In genomic region chr12:40158592-40159111, GRCh38 we compare ENCODE assay signal across 8 cellular contexts. TPM values are rescaled to one million over a fixed set of nuclear protein-coding genes. Genes with fewer than 3 reads are reported as not detected.
DNase-seq lines count a peak whose midpoint lies in the region; ATAC-seq and TF ChIP-seq lines count a peak whose summit lies in the region.

No MANE protein-coding gene starts in this region.

- no peaks in the 10 kb centered on the region for H3K79me2 ChIP-seq in osteoblast (ENCODE audit: insufficient read depth, low read length)

- peak overlapping the region; percentile 71 for H3K27ac ChIP-seq in RWPE1
- H3K27ac ChIP-seq in osteoblast (ENCODE audit: low read depth, low read length): no peak overlapping the region
- H3K27ac ChIP-seq in CD8-positive, alpha-beta T cell (ENCODE audit: low read depth, low read length): no peak overlapping the region

- H3K4me3 Mint-ChIP-seq in CD8-positive, alpha-beta T cell: no peak overlapping the region

- H3K27me3 Mint-ChIP-seq in CD8-positive, alpha-beta T cell (ENCODE audit: low read depth): peaks cover 8% of the 10 kb centered on the region

- H3K9me3 Mint-ChIP-seq in CD8-positive, alpha-beta T cell: peaks cover 12% of the 10 kb centered on the region

- peak; percentile 79 for ATAC-seq in GM18909 (IDR thresholded peaks at IDR 0.05; ENCODE audit: poor library complexity, unreplicated experiment)
- peak; percentile 68 for ATAC-seq in HG03045 (IDR thresholded peaks at IDR 0.05; ENCODE audit: unreplicated experiment)
- ATAC-seq in CD8-positive, alpha-beta T cell: no peak

- no peaks in the 10 kb centered on the region for H4K20me1 ChIP-seq in osteoblast (ENCODE audit: insufficient read depth, low read length)

- TF ChIP-seq CTCF in RWPE1 (conservative IDR thresholded peaks at IDR 0.05; ENCODE audit: low read depth) (no peak), osteoblast (IDR thresholded peaks at IDR 0.05; ENCODE audit: extremely low read depth, low read depth, low read length) (no peak), GM10266 (IDR thresholded peaks at IDR 0.05; ENCODE audit: control insufficient read depth, insufficient read depth, low read depth, missing control alignments) (no peak)
- no peak for TF ChIP-seq CTCF in CD8-positive, alpha-beta T cell (IDR thresholded peaks at IDR 0.05)

- no peaks in the 10 kb centered on the region for H3K4me1 Mint-ChIP-seq in CD8-positive, alpha-beta T cell (ENCODE audit: low read depth)

- intact Hi-C loops in CD8-positive, alpha-beta T cell (cut with DNase I, micrococcal nuclease): loop anchor here in 1 of 2 experiments (10.0 kb wide), 2 partner anchors 766 to 1946 kb away; no protein-coding TSS in a partner anchor

- no peaks in the 10 kb centered on the region for H3K27me3 ChIP-seq in osteoblast (ENCODE audit: insufficient read depth, low read length)
- no peaks in the 10 kb centered on the region for H3K27me3 ChIP-seq in CD8-positive, alpha-beta T cell (ENCODE audit: insufficient read depth, low read length)

- H3K36me3 ChIP-seq in osteoblast (ENCODE audit: insufficient read depth, low read length): no peaks in the 10 kb centered on the region
- no peaks in the 10 kb centered on the region for H3K36me3 ChIP-seq in CD8-positive, alpha-beta T cell (ENCODE audit: insufficient read depth, low read length)

- H3K27ac Mint-ChIP-seq in CD8-positive, alpha-beta T cell: no peak overlapping the region

- DNase-seq in RWPE1 (ENCODE audit: low spot score): peak; percentile 34
- no peak for DNase-seq in osteoblast (ENCODE audit: insufficient read length, low spot score, missing footprints)
- DNase-seq in retina: no peak
- DNase-seq in GM10266 (ENCODE audit: extremely low spot score): no peak
- DNase-seq in COLO829 (ENCODE audit: low spot score): no peak
- DNase-seq in CD8-positive, alpha-beta T cell: no peak

- no peak overlapping the region for H3K4me3 ChIP-seq in osteoblast (ENCODE audit: insufficient read depth, low read length)
- H3K4me3 ChIP-seq in CD8-positive, alpha-beta T cell (ENCODE audit: low read depth, low read length): no peak overlapping the region

- CTCF ChIA-PET in RWPE1 (lab: Yijun Ruan, JAX): no interaction called here
- CTCF ChIA-PET in CD8-positive, alpha-beta T cell (lab: Charles Lee): no interaction called here

- H3K9me3 ChIP-seq in osteoblast (ENCODE audit: low read depth, low read length): no peaks in the 10 kb centered on the region
- H3K9me3 ChIP-seq in CD8-positive, alpha-beta T cell (ENCODE audit: low read length): no peaks in the 10 kb centered on the region

- peak overlapping the region; percentile 29 for H2AFZ ChIP-seq in osteoblast (ENCODE audit: low read length)

- H3K4me1 ChIP-seq in osteoblast (ENCODE audit: insufficient read depth, low read length): no peaks in the 10 kb centered on the region
- no peaks in the 10 kb centered on the region for H3K4me1 ChIP-seq in CD8-positive, alpha-beta T cell (ENCODE audit: insufficient read depth, low read length)

- H3K4me2 ChIP-seq in osteoblast (ENCODE audit: insufficient read depth, low read length): no peak overlapping the region

- H3K36me3 Mint-ChIP-seq in CD8-positive, alpha-beta T cell: no peaks in the 10 kb centered on the region

- POLR2A ChIA-PET in RWPE1 (lab: Yijun Ruan, JAX; ENCODE audit: low non-redundant PET): no interaction called here
- POLR2A ChIA-PET in CD8-positive, alpha-beta T cell (lab: Charles Lee): no interaction called here

RNA-seq across cellular contexts. Expression of gene SLC2A13, which starts 52.8 kb away (rescaled TPM):
- total RNA-seq in osteoblast: 12.3 and 13.8 TPM in 2 replicates
- total RNA-seq in CD8-positive, alpha-beta T cell: 1 to 10 TPM; 2.1 to 2.3 TPM
